ENCODE assay signal across 1 cellular context in the genomic region with DNA sequence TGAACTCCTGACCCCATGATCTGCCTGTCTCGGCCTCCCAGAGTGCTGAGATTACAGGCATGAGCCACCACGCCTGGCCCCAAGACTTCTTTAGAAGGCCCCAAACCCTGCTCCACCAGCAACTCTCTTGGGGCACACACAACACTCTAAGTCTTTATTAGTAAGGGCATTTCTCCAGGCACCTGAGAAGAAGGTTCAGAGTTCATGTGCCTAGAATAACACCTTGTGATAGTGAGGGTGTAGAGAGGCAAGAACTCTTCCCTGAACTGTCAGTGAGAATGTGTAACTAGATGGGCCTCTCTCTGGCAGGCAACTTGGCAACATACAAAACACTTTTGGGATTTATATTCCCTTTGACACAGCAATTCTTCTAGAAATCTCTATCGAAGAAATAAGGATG.
TF ChIP-seq lines count a peak whose summit lies in the region.

No MANE protein-coding gene starts in this region.

TF ChIP-seq in HCT116, 20 proteins besides CTCF, POLR2A, EP300 and RAD21 (continued from another document):
- TF ChIP-seq, protein P1, sequence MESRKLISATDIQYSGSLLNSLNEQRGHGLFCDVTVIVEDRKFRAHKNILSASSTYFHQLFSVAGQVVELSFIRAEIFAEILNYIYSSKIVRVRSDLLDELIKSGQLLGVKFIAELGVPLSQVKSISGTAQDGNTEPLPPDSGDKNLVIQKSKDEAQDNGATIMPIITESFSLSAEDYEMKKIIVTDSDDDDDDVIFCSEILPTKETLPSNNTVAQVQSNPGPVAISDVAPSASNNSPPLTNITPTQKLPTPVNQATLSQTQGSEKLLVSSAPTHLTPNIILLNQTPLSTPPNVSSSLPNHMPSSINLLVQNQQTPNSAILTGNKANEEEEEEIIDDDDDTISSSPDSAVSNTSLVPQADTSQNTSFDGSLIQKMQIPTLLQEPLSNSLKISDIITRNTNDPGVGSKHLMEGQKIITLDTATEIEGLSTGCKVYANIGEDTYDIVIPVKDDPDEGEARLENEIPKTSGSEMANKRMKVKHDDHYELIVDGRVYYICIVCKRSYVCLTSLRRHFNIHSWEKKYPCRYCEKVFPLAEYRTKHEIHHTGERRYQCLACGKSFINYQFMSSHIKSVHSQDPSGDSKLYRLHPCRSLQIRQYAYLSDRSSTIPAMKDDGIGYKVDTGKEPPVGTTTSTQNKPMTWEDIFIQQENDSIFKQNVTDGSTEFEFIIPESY (IDR thresholded peaks at IDR 0.05; ENCODE audit: extremely low read depth, insufficient replicate concordance, low read length): no peak
- TF ChIP-seq, protein P2, sequence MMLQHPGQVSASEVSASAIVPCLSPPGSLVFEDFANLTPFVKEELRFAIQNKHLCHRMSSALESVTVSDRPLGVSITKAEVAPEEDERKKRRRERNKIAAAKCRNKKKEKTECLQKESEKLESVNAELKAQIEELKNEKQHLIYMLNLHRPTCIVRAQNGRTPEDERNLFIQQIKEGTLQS (IDR thresholded peaks at IDR 0.05): no peak
- no peak for TF ChIP-seq EZH2phosphoT487 (IDR thresholded peaks at IDR 0.05; ENCODE audit: borderline replicate concordance)
- no peak for TF ChIP-seq EZH2 (IDR thresholded peaks at IDR 0.05)
